Comparison of ENCODE assay signal across 10 cellular contexts in the genomic region with DNA sequence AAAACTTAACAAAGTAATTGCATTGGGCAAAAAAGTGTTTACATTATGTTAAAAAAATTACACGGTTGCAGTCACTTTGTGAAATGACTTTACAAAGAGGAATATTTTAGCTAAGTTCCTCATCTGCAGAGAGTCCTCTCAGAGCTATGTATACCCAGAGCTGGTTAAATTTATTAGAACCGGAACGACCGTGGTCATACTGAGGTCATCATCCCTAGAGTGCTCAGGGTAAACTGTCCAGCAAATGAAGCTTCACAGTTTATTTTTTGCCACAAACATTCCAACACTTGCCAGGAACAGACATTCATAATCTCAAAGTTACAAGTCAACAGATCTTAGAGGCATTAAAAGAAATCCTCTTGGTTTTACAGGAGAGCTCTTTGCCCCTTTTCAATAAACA. TPM values are rescaled to one million over a fixed set of nuclear protein-coding genes. Genes with fewer than 3 reads are reported as not detected.
A peak's percentile ranks its signal among the peaks of the same experiment; 100 is the strongest.
DNase-seq lines count a peak whose midpoint lies in the region; ATAC-seq and TF ChIP-seq lines count a peak whose summit lies in the region.
"Had no signal": no experiment of that assay in that cellular context is flagged by ENCODE, and none has a peak within 500 bp of the region (broad histone marks: within the 10 kb centered on the region; RNA-seq: fewer than 3 reads in every experiment).

No MANE protein-coding gene starts in this region.

- H3K9me3 Mint-ChIP-seq in CD8-positive, alpha-beta T cell: peaks cover 2% of the 10 kb centered on the region
- H3K9me3 Mint-ChIP-seq in naive thymus-derived CD4-positive, alpha-beta T cell: peaks cover 0 to 16% (median 0%) of the 10 kb centered on the region in 11 donors

- WGBS in body of pancreas, 2 donors: 15 to 19% methylated on average over 4 of the region's 4 CpGs

- H3K27ac ChIP-seq in CD8-positive, alpha-beta T cell (ENCODE audit: low read depth, low read length): no peak overlapping the region
- H3K27ac ChIP-seq in breast epithelium (no peak overlapping the region), body of pancreas (no peak overlapping the region)
- H3K27ac ChIP-seq in naive thymus-derived CD4-positive, alpha-beta T cell (ENCODE audit: low read depth, low read length): no peak overlapping the region

- in situ Hi-C loops in G401 (cut with HindIII; ENCODE audit: low sequenced_read_pairs): no loop called here

- TF ChIP-seq POLR2A in breast epithelium (IDR thresholded peaks at IDR 0.05): no peak
- no peak for TF ChIP-seq POLR2A in body of pancreas (IDR thresholded peaks at IDR 0.05)

- H3K4me3 ChIP-seq in CD8-positive, alpha-beta T cell (ENCODE audit: low read depth, low read length): peak overlapping the region; percentile 88
- H3K4me3 ChIP-seq in MG63: peak overlapping the region; percentile 57
- peak overlapping the region in 2 of 3 donors; percentile 65 to 79 for H3K4me3 ChIP-seq in breast epithelium
- H3K4me3 ChIP-seq in naive thymus-derived CD4-positive, alpha-beta T cell (ENCODE audit: low read length): peak overlapping the region; percentile 11
- no peak overlapping the region for H3K4me3 ChIP-seq in body of pancreas

- ATAC-seq in CD8-positive, alpha-beta T cell: no peak
- ATAC-seq in naive thymus-derived CD4-positive, alpha-beta T cell: peak; percentile 20
- ATAC-seq in body of pancreas (no peak), GM18858 (IDR thresholded peaks at IDR 0.05; ENCODE audit: unreplicated experiment) (no peak)

- no peaks in the 10 kb centered on the region for H3K9me3 ChIP-seq in CD8-positive, alpha-beta T cell (ENCODE audit: low read length)
- H3K9me3 ChIP-seq in MG63 (no peaks in the 10 kb centered on the region), breast epithelium (no peaks in the 10 kb centered on the region), body of pancreas (no peaks in the 10 kb centered on the region)
- H3K9me3 ChIP-seq in naive thymus-derived CD4-positive, alpha-beta T cell (ENCODE audit: control insufficient read depth in 2 of 3, low read length in 3 of 3): no peaks in the 10 kb centered on the region
- H3K9me3 ChIP-seq: uterus had no signal

- POLR2A ChIA-PET in CD8-positive, alpha-beta T cell (lab: Charles Lee): no interaction called here
- POLR2A ChIA-PET in naive thymus-derived CD4-positive, alpha-beta T cell (lab: Charles Lee): interaction anchor here (0.8 to 0.9 kb wide), 2 partner anchors 88 to 185 kb away, joined by 3 read pairs; no protein-coding TSS in a partner anchor

- no peak for TF ChIP-seq CTCF in CD8-positive, alpha-beta T cell (IDR thresholded peaks at IDR 0.05)
- TF ChIP-seq CTCF in breast epithelium (IDR thresholded peaks at IDR 0.05): no peak
- TF ChIP-seq CTCF in body of pancreas (IDR thresholded peaks at IDR 0.05): no peak

- no peaks in the 10 kb centered on the region for H3K36me3 ChIP-seq in CD8-positive, alpha-beta T cell (ENCODE audit: insufficient read depth, low read length)
- H3K36me3 ChIP-seq in MG63 (peaks cover 23% of the 10 kb centered on the region), breast epithelium (no peaks in the 10 kb centered on the region), body of pancreas (replicated peaks in 1 of 2; ENCODE audit: insufficient read depth in 1 of 2, low read depth in 2 of 2) (no peaks in the 10 kb centered on the region)
- H3K36me3 ChIP-seq in naive thymus-derived CD4-positive, alpha-beta T cell (ENCODE audit: control insufficient read depth in 2 of 3, insufficient read depth in 3 of 3, low read length in 3 of 3): no peaks in the 10 kb centered on the region
- H3K36me3 ChIP-seq: uterus had no signal

- no peak overlapping the region for H3K27ac Mint-ChIP-seq in CD8-positive, alpha-beta T cell
- peak overlapping the region in 2 of 9 donors; percentile 72 to 73 for H3K27ac Mint-ChIP-seq in naive thymus-derived CD4-positive, alpha-beta T cell

- intact Hi-C loops in CD8-positive, alpha-beta T cell (cut with DNase I, micrococcal nuclease): loop anchor here (2.0 to 5.0 kb wide), 2 partner anchors 160 to 314 kb away; no protein-coding TSS in a partner anchor
- intact Hi-C loops in breast epithelium (cut with DNase I; ENCODE audit: low total_unique reads): no loop called here
- intact Hi-C loops in naive thymus-derived CD4-positive, alpha-beta T cell (cut with micrococcal nuclease): loop anchor here in 1 of 2 donors (1.0 to 5.0 kb wide), 3 partner anchors 120 to 318 kb away; a partner anchor contains a TSS
- intact Hi-C loops in body of pancreas (cut with DNase I): no loop called here

- no peak for DNase-seq in CD8-positive, alpha-beta T cell
- DNase-seq in MG63 (peak; percentile 45), breast epithelium (ENCODE audit: low spot score in 2 of 2) (no peak), body of pancreas (no peak), G401 (ENCODE audit: low spot score) (no peak), HuH-7.5 (ENCODE audit: low spot score) (no peak)
- DNase-seq in naive thymus-derived CD4-positive, alpha-beta T cell: no peak

- H3K36me3 Mint-ChIP-seq in CD8-positive, alpha-beta T cell: no peaks in the 10 kb centered on the region
- peaks cover 0 to 32% (median 4%) of the 10 kb centered on the region in 5 donors for H3K36me3 Mint-ChIP-seq in naive thymus-derived CD4-positive, alpha-beta T cell

- peaks cover 52% of the 10 kb centered on the region for H3K4me1 ChIP-seq in CD8-positive, alpha-beta T cell (ENCODE audit: insufficient read depth, low read length)
- no peaks in the 10 kb centered on the region for H3K4me1 ChIP-seq in breast epithelium
- H3K4me1 ChIP-seq in naive thymus-derived CD4-positive, alpha-beta T cell (ENCODE audit: control insufficient read depth in 2 of 2, insufficient read depth in 2 of 2, low read length in 2 of 2): peaks cover 39 to 54% of the 10 kb centered on the region in 2 donors
- peaks cover 19% of the 10 kb centered on the region for H3K4me1 ChIP-seq in body of pancreas

- CTCF ChIA-PET in CD8-positive, alpha-beta T cell (lab: Charles Lee): interaction anchor here (1.0 to 1.4 kb wide), 3 partner anchors 8 to 185 kb away, joined by 4 to 9 read pairs (median 6); no protein-coding TSS in a partner anchor
- CTCF ChIA-PET in naive thymus-derived CD4-positive, alpha-beta T cell (lab: Charles Lee): interaction anchor here (3.1 kb wide), 1 partner anchor 10 kb away, joined by 9 read pairs; no protein-coding TSS in a partner anchor

- no peaks in the 10 kb centered on the region for H3K27me3 Mint-ChIP-seq in CD8-positive, alpha-beta T cell (ENCODE audit: low read depth)
- H3K27me3 Mint-ChIP-seq in naive thymus-derived CD4-positive, alpha-beta T cell: peaks cover 0 to 7% (median 0%) of the 10 kb centered on the region in 5 donors

- H3K27me3 ChIP-seq in CD8-positive, alpha-beta T cell (ENCODE audit: insufficient read depth, low read length): no peaks in the 10 kb centered on the region
- no peaks in the 10 kb centered on the region for H3K27me3 ChIP-seq in MG63
- H3K27me3 ChIP-seq in breast epithelium: no peaks in the 10 kb centered on the region
- no peaks in the 10 kb centered on the region for H3K27me3 ChIP-seq in naive thymus-derived CD4-positive, alpha-beta T cell (ENCODE audit: control insufficient read depth in 2 of 2, insufficient read depth in 2 of 2, low read length in 2 of 2)
- H3K27me3 ChIP-seq in body of pancreas: no peaks in the 10 kb centered on the region
- H3K27me3 ChIP-seq: uterus had no signal

- peaks cover 49% of the 10 kb centered on the region for H3K4me1 Mint-ChIP-seq in CD8-positive, alpha-beta T cell (ENCODE audit: low read depth)
- H3K4me1 Mint-ChIP-seq in naive thymus-derived CD4-positive, alpha-beta T cell: peaks cover 46 to 68% (median 58%) of the 10 kb centered on the region in 7 donors

- H3K4me3 Mint-ChIP-seq in CD8-positive, alpha-beta T cell: peak overlapping the region; percentile 84
- peak overlapping the region; percentile 83 to 94 (median 87) for H3K4me3 Mint-ChIP-seq in naive thymus-derived CD4-positive, alpha-beta T cell

RNA-seq across cellular contexts. Expression of a gene that starts 0.9 kb away (rescaled TPM):
- total RNA-seq in CD8-positive, alpha-beta T cell: not detected
- total RNA-seq in MG63 (2014; rRNA removed; shearing (Covaris generic); ENCODE audit: low replicate concordance): 3.0 and 5.4 TPM in 2 replicates
- total RNA-seq in breast epithelium (1 to 10 TPM in 1 of 3 donors, under 1 TPM in 2; 0.29 to 2.9 (median 0.48) TPM), body of pancreas (1 to 10 TPM; 1.3 to 4.3 TPM)
- 1 to 10 TPM in 2 of 5 experiments, under 1 TPM in 3; 0.32 to 2.6 (median 0.61) TPM for total RNA-seq in naive thymus-derived CD4-positive, alpha-beta T cell
- polyA plus RNA-seq in naive thymus-derived CD4-positive, alpha-beta T cell: 1 to 10 TPM; 1.4 to 1.9 TPM
- 4.0 TPM in 1 of 2 replicates, not detected in the other for total RNA-seq in G401 (2014; rRNA removed; shearing (Covaris generic))
- total RNA-seq: HT1080 had no signal

Comparison
In these comparisons a context has a peak if more than half of its experiments do, and no peak if none do; other contexts are left out.
1. H3K4me3 ChIP-seq: peak in CD8-positive, alpha-beta T cell (single experiment), MG63 (single experiment), breast epithelium (2 of 3) and naive thymus-derived CD4-positive, alpha-beta T cell (single experiment); none in body of pancreas (0 of 2).
2. intact Hi-C loops: an anchor here in CD8-positive, alpha-beta T cell (2.0 to 5.0 kb wide); none called in breast epithelium and body of pancreas.